In genomic region chr11:60939828-60940227, GRCh38 we compare ENCODE assay signal across 16 cellular contexts. TPM values are rescaled to one million over a fixed set of nuclear protein-coding genes. Genes with fewer than 3 reads are reported as not detected.
DNase-seq lines count a peak whose midpoint lies in the region; ATAC-seq, FAIRE-seq and TF ChIP-seq lines count a peak whose summit lies in the region.
"Had no signal": no experiment of that assay in that cellular context is flagged by ENCODE, and none has a peak within 500 bp of the region (broad histone marks: within the 10 kb centered on the region; RNA-seq: fewer than 3 reads in every experiment).

No MANE protein-coding gene starts in this region.

- in situ Hi-C loops in HepG2 (cut with HindIII; ENCODE audit: extremely low pct_ligation_motif_present, low pct_unique_long_range_greater_than_20kb) (no loop called here), KBM-7 (cut with MboI; ENCODE audit: low pct_unique_long_range_greater_than_20kb, low sequenced_read_pairs) (no loop called here)

- no peak for ATAC-seq in HepG2
- ATAC-seq: natural killer cell treated with Interleukin-12 subunit alpha and Interleukin-12 subunit beta and Interleukin-15 and Interleukin-18, amount 100 ng/mL, for 72 hours had no signal

- WGBS in HepG2 (ENCODE audit: low lambda C conversion rate), result 42% methylated on average over 2 of the region's 2 CpGs

- H3K9ac ChIP-seq in HepG2 (ENCODE audit: insufficient read depth, low read depth, low read length), result no peak overlapping the region

- H3K36me3 ChIP-seq in bronchial epithelial cell (ENCODE audit: control insufficient read depth, insufficient read depth, low read length) (peaks cover 2% of the 10 kb centered on the region), osteoblast (ENCODE audit: insufficient read depth, low read length) (no peaks in the 10 kb centered on the region), HepG2 (replicated peaks in 1 of 2; ENCODE audit: control insufficient read depth in 1 of 2, insufficient read depth in 2 of 2, low read length in 2 of 2) (no peaks in the 10 kb centered on the region)

- CTCF ChIA-PET in HepG2 (lab: Yijun Ruan, JAX; ENCODE audit: low intra/inter-chr PET ratio, low total read pairs), result no interaction called here

- BruUV-seq in HepG2 (replicated peaks; lab: Mats Ljungman, UMichigan), result no TSS peak

- H3K4me3 ChIP-seq in bronchial epithelial cell (ENCODE audit: low read depth, low read length), result no peak overlapping the region
- no peak overlapping the region for H3K4me3 ChIP-seq in osteoblast (ENCODE audit: insufficient read depth, low read length)
- no peak overlapping the region for H3K4me3 ChIP-seq in HepG2 (replicated peaks in 1 of 3; ENCODE audit: insufficient read depth in 1 of 3, low read depth in 2 of 3, low read length in 3 of 3)
- H3K4me3 ChIP-seq: skin epidermis had no signal

- TF ChIP-seq CTCF in bronchial epithelial cell (IDR thresholded peaks at IDR 0.05; ENCODE audit: insufficient read depth, low read length, severe bottlenecking) (no peak), osteoblast (IDR thresholded peaks at IDR 0.05; ENCODE audit: extremely low read depth, low read depth, low read length) (no peak), HepG2 (CRISPR knock-in tag; IDR thresholded peaks at IDR 0.05) (no peak)

- peak; percentile 64 for DNase-seq in OCI-M1 (lab: John Stamatoyannopoulos, UW)
- peak; percentile 22 for DNase-seq in bronchial epithelial cell (ENCODE audit: low read depth)
- peak; percentile 37 for DNase-seq in osteoblast (ENCODE audit: insufficient read length, low spot score, missing footprints)
- no peak for DNase-seq in HepG2 (ENCODE audit: low spot score)
- no peak for DNase-seq in KBM-7
- DNase-seq: activated naive CD4-positive, alpha-beta T cell treated with Interleukin-2 at 50 U/mL for 16 hours; dermis blood vessel endothelial cell; glutamatergic neuron; NCI-H774; stimulated activated CD4-positive, alpha-beta T cell treated with anti-CD3 and anti-CD28 coated beads, Interleukin-4, amount 100 ng/mL, for 4 hours; stimulated activated CD8-positive, alpha-beta memory T cell treated with anti-CD3 and anti-CD28 coated beads, Interleukin-4, amount 100 ng/mL, for 48 hours; T-helper 9 cell had no signal

- H3K9me3 ChIP-seq in osteoblast (ENCODE audit: low read depth, low read length), result no peaks in the 10 kb centered on the region
- H3K9me3 ChIP-seq in HepG2 (ENCODE audit: low read length), result no peaks in the 10 kb centered on the region

- H4K20me1 ChIP-seq in osteoblast (ENCODE audit: insufficient read depth, low read length), result peaks cover 4% of the 10 kb centered on the region
- H4K20me1 ChIP-seq in HepG2 (ENCODE audit: insufficient read depth, low read length), result no peaks in the 10 kb centered on the region

- H3K4me2 ChIP-seq in osteoblast (ENCODE audit: insufficient read depth, low read length), result no peak overlapping the region
- no peak overlapping the region for H3K4me2 ChIP-seq in HepG2 (ENCODE audit: low read depth, low read length)

- TF ChIP-seq RAD21 in HepG2 (CRISPR knock-in tag; IDR thresholded peaks at IDR 0.05), result no peak

- intact Hi-C loops in HepG2 (cut with micrococcal nuclease; ENCODE audit: unreplicated experiment), result no loop called here

- H3K4me1 ChIP-seq in osteoblast (ENCODE audit: insufficient read depth, low read length) (no peaks in the 10 kb centered on the region), HepG2 (ENCODE audit: insufficient read depth, low read length) (no peaks in the 10 kb centered on the region)

- TF ChIP-seq EP300 in HepG2 (IDR thresholded peaks at IDR 0.05; ENCODE audit: low read depth in 2 of 2, low read length in 2 of 2) (no peak), HepG2 (CRISPR knock-in tag; IDR thresholded peaks at IDR 0.05; ENCODE audit: borderline replicate concordance) (no peak)

- no peak for TF ChIP-seq POLR2A in HepG2 (IDR thresholded peaks at IDR 0.05; ENCODE audit: insufficient read depth in 1 of 2, low read depth in 2 of 2, low read length in 2 of 2)

- FAIRE-seq in bronchial epithelial cell (lab: Jason Lieb, UNC) (no peak), HepG2 (lab: Jason Lieb, UNC) (no peak)
- FAIRE-seq: H54 had no signal

- H2AFZ ChIP-seq in osteoblast (ENCODE audit: low read length) (no peak overlapping the region), HepG2 (ENCODE audit: low read length) (no peak overlapping the region)

- H3K27ac ChIP-seq in osteoblast (ENCODE audit: low read depth, low read length) (no peak overlapping the region), HepG2 (ENCODE audit: extremely low read length, insufficient read depth, low read length) (no peak overlapping the region)
- H3K27ac ChIP-seq: skin epidermis had no signal

- H3K79me2 ChIP-seq in osteoblast (ENCODE audit: insufficient read depth, low read length) (no peaks in the 10 kb centered on the region), HepG2 (ENCODE audit: insufficient read depth, low read length) (no peaks in the 10 kb centered on the region)

- POLR2A ChIA-PET in HepG2 (lab: Yijun Ruan, JAX), result interaction anchor here (1.1 kb wide), 1 partner anchor 10 kb away, joined by 3 read pairs; no protein-coding TSS in a partner anchor

- H3K27me3 ChIP-seq in bronchial epithelial cell (ENCODE audit: control insufficient read depth, insufficient read depth, low read length), result no peaks in the 10 kb centered on the region
- H3K27me3 ChIP-seq in osteoblast (ENCODE audit: insufficient read depth, low read length), result no peaks in the 10 kb centered on the region
- peaks cover 0 to 2% of the 10 kb centered on the region in 2 experiments; a peak in 2 of 5 replicates for H3K27me3 ChIP-seq in HepG2 (ENCODE audit: control insufficient read depth in 1 of 2, insufficient read depth in 2 of 2, low read length in 2 of 2)

RNA-seq across cellular contexts. Expression of gene SLC15A3, which starts 12.1 kb away (rescaled TPM):
- 0.38 and 1.3 TPM in 2 replicates for total RNA-seq in bronchial epithelial cell
- 10.9 and 13.0 TPM in 2 replicates for total RNA-seq in osteoblast
- total RNA-seq in HepG2 (2016; rRNA removed; fragmentation: Illumina TruSeq; extraction: Trizol), result 0.58 and 0.77 TPM in 2 replicates
- 0.09 TPM in 1 of 2 replicates, not detected in the other for total RNA-seq in HepG2 (2016; cell fraction: cytosol; rRNA removed; fragmentation: Illumina TruSeq; extraction: Trizol; ENCODE audit: low read depth)
- total RNA-seq in HepG2 (2016; cell fraction: insoluble cytoplasmic fraction; rRNA removed; fragmentation: Illumina TruSeq; extraction: Trizol), result 0.49 and 1.1 TPM in 2 replicates
- 0.49 and 1.1 TPM in 2 replicates for total RNA-seq in HepG2 (2016; cell fraction: membrane; rRNA removed; fragmentation: Illumina TruSeq; extraction: Trizol)
- total RNA-seq in HepG2 (2016; cell fraction: nucleus; rRNA removed; fragmentation: Illumina TruSeq; extraction: Trizol), result 1.8 and 2.8 TPM in 2 replicates
- polyA plus RNA-seq in HepG2 (2011; rRNA removed), result 0.45 and 1.1 TPM in 2 replicates
- 0.23 and 0.60 TPM in 2 replicates for polyA plus RNA-seq in HepG2 (2011; cell fraction: cytosol; rRNA removed)
- 0.97 and 1.0 TPM in 2 replicates for polyA plus RNA-seq in HepG2 (2011; cell fraction: nucleus; rRNA removed)
- 0.27 TPM in 1 of 2 replicates, not detected in the other for polyA plus RNA-seq in HepG2 (2012)
- 0.18 and 0.51 TPM in 2 replicates for polyA plus RNA-seq in HepG2 (2016; cell fraction: cytosol; fragmentation: Illumina TruSeq; extraction: Trizol; ENCODE audit: low read depth)
- polyA plus RNA-seq in HepG2 (2016; cell fraction: insoluble cytoplasmic fraction; fragmentation: Illumina TruSeq; extraction: Trizol; ENCODE audit: low read depth), result 0.53 and 0.84 TPM in 2 replicates
- 0.44 and 0.58 TPM in 2 replicates for polyA plus RNA-seq in HepG2 (2016; cell fraction: membrane; fragmentation: Illumina TruSeq; extraction: Trizol; ENCODE audit: low read depth)
- polyA plus RNA-seq in HepG2 (2016; cell fraction: nucleus; fragmentation: Illumina TruSeq; extraction: Trizol; ENCODE audit: insufficient read depth, low read depth), result 1.3 TPM in 1 of 2 replicates, not detected in the other
- 1.4 and 4.0 TPM in 2 replicates for polyA minus RNA-seq in HepG2 (2011; rRNA and poly(A)+ RNA removed; ENCODE audit: low replicate concordance)
- 0.97 and 1.5 TPM in 2 replicates for polyA minus RNA-seq in HepG2 (2011; cell fraction: cytosol; rRNA and poly(A)+ RNA removed)
- 1.5 and 1.6 TPM in 2 replicates for polyA minus RNA-seq in HepG2 (2011; cell fraction: nucleus; rRNA and poly(A)+ RNA removed)

RNA-seq across cellular contexts. Expression of gene TMEM132A, which starts 15.6 kb away (rescaled TPM):
- total RNA-seq in bronchial epithelial cell (22.6 and 25.2 TPM in 2 replicates), osteoblast (12.1 and 19.5 TPM in 2 replicates), HepG2 (2016; rRNA removed; fragmentation: Illumina TruSeq; extraction: Trizol) (8.4 and 32.9 TPM in 2 replicates)
- total RNA-seq in HepG2 (2016; cell fraction: cytosol; rRNA removed; fragmentation: Illumina TruSeq; extraction: Trizol; ENCODE audit: low read depth), result 5.1 and 6.9 TPM in 2 replicates
- 6.9 and 31.8 TPM in 2 replicates for total RNA-seq in HepG2 (2016; cell fraction: insoluble cytoplasmic fraction; rRNA removed; fragmentation: Illumina TruSeq; extraction: Trizol)
- total RNA-seq in HepG2 (2016; cell fraction: membrane; rRNA removed; fragmentation: Illumina TruSeq; extraction: Trizol), result 11.9 and 13.4 TPM in 2 replicates
- total RNA-seq in HepG2 (2016; cell fraction: nucleus; rRNA removed; fragmentation: Illumina TruSeq; extraction: Trizol), result 34.0 and 34.7 TPM in 2 replicates
- 11.1 and 22.7 TPM in 2 replicates for polyA plus RNA-seq in HepG2 (2011; rRNA removed)
- 16.2 and 18.8 TPM in 2 replicates for polyA plus RNA-seq in HepG2 (2011; cell fraction: cytosol; rRNA removed)
- polyA plus RNA-seq in HepG2 (2011; cell fraction: nucleus; rRNA removed), result 103 and 122 TPM in 2 replicates
- polyA plus RNA-seq in HepG2 (2012), result 19.3 and 25.4 TPM in 2 replicates
- 3.3 and 4.8 TPM in 2 replicates for polyA plus RNA-seq in HepG2 (2016; cell fraction: cytosol; fragmentation: Illumina TruSeq; extraction: Trizol; ENCODE audit: low read depth)
- 7.6 and 10.7 TPM in 2 replicates for polyA plus RNA-seq in HepG2 (2016; cell fraction: insoluble cytoplasmic fraction; fragmentation: Illumina TruSeq; extraction: Trizol; ENCODE audit: low read depth)
- polyA plus RNA-seq in HepG2 (2016; cell fraction: membrane; fragmentation: Illumina TruSeq; extraction: Trizol; ENCODE audit: low read depth), result 8.3 and 10.4 TPM in 2 replicates
- 64.1 and 72.1 TPM in 2 replicates for polyA plus RNA-seq in HepG2 (2016; cell fraction: nucleus; fragmentation: Illumina TruSeq; extraction: Trizol; ENCODE audit: insufficient read depth, low read depth)
- polyA minus RNA-seq in HepG2 (2011; rRNA and poly(A)+ RNA removed; ENCODE audit: low replicate concordance), result 19.8 and 31.0 TPM in 2 replicates
- polyA minus RNA-seq in HepG2 (2011; cell fraction: cytosol; rRNA and poly(A)+ RNA removed), result 15.7 and 16.8 TPM in 2 replicates
- polyA minus RNA-seq in HepG2 (2011; cell fraction: nucleus; rRNA and poly(A)+ RNA removed), result 19.7 and 26.0 TPM in 2 replicates

RNA-seq across cellular contexts. Expression of gene TMEM109, which starts 25.9 kb away (rescaled TPM):
- total RNA-seq in bronchial epithelial cell (7.6 and 7.7 TPM in 2 replicates), osteoblast (36.6 and 38.6 TPM in 2 replicates), HepG2 (2016; rRNA removed; fragmentation: Illumina TruSeq; extraction: Trizol) (10.7 and 18.0 TPM in 2 replicates)
- total RNA-seq in HepG2 (2016; cell fraction: cytosol; rRNA removed; fragmentation: Illumina TruSeq; extraction: Trizol; ENCODE audit: low read depth), result 4.0 TPM in 2 replicates
- total RNA-seq in HepG2 (2016; cell fraction: insoluble cytoplasmic fraction; rRNA removed; fragmentation: Illumina TruSeq; extraction: Trizol), result 10.2 and 18.3 TPM in 2 replicates
- total RNA-seq in HepG2 (2016; cell fraction: membrane; rRNA removed; fragmentation: Illumina TruSeq; extraction: Trizol), result 8.4 and 9.5 TPM in 2 replicates
- 14.1 and 14.6 TPM in 2 replicates for total RNA-seq in HepG2 (2016; cell fraction: nucleus; rRNA removed; fragmentation: Illumina TruSeq; extraction: Trizol)
- polyA plus RNA-seq in HepG2 (2011; rRNA removed), result 7.7 and 12.2 TPM in 2 replicates
- polyA plus RNA-seq in HepG2 (2011; cell fraction: cytosol; rRNA removed), result 9.5 and 10.2 TPM in 2 replicates
- polyA plus RNA-seq in HepG2 (2011; cell fraction: nucleus; rRNA removed), result 5.5 and 8.4 TPM in 2 replicates
- polyA plus RNA-seq in HepG2 (2012), result 12.8 and 19.4 TPM in 2 replicates
- polyA plus RNA-seq in HepG2 (2016; cell fraction: cytosol; fragmentation: Illumina TruSeq; extraction: Trizol; ENCODE audit: low read depth), result 3.7 TPM in 2 replicates
- polyA plus RNA-seq in HepG2 (2016; cell fraction: insoluble cytoplasmic fraction; fragmentation: Illumina TruSeq; extraction: Trizol; ENCODE audit: low read depth), result 12.7 and 13.2 TPM in 2 replicates
- polyA plus RNA-seq in HepG2 (2016; cell fraction: membrane; fragmentation: Illumina TruSeq; extraction: Trizol; ENCODE audit: low read depth), result 8.3 and 10.0 TPM in 2 replicates
- polyA plus RNA-seq in HepG2 (2016; cell fraction: nucleus; fragmentation: Illumina TruSeq; extraction: Trizol; ENCODE audit: insufficient read depth, low read depth), result 29.4 and 33.0 TPM in 2 replicates
- 9.0 and 55.3 TPM in 2 replicates for polyA minus RNA-seq in HepG2 (2011; rRNA and poly(A)+ RNA removed; ENCODE audit: low replicate concordance)
- 5.5 and 9.1 TPM in 2 replicates for polyA minus RNA-seq in HepG2 (2011; cell fraction: cytosol; rRNA and poly(A)+ RNA removed)
- 2.2 and 4.5 TPM in 2 replicates for polyA minus RNA-seq in HepG2 (2011; cell fraction: nucleus; rRNA and poly(A)+ RNA removed)

RNA-seq across cellular contexts. Expression of gene CD6, which starts 31.7 kb away (rescaled TPM):
- total RNA-seq in bronchial epithelial cell (not detected in 2 replicates), osteoblast (not detected in 2 replicates), HepG2 (2016; rRNA removed; fragmentation: Illumina TruSeq; extraction: Trizol) (not detected in 2 replicates)
- total RNA-seq in HepG2 (2016; cell fraction: cytosol; rRNA removed; fragmentation: Illumina TruSeq; extraction: Trizol; ENCODE audit: low read depth), result not detected in 2 replicates
- total RNA-seq in HepG2 (2016; cell fraction: insoluble cytoplasmic fraction; rRNA removed; fragmentation: Illumina TruSeq; extraction: Trizol), result not detected in 2 replicates
- not detected in 2 replicates for total RNA-seq in HepG2 (2016; cell fraction: membrane; rRNA removed; fragmentation: Illumina TruSeq; extraction: Trizol)
- not detected in 2 replicates for total RNA-seq in HepG2 (2016; cell fraction: nucleus; rRNA removed; fragmentation: Illumina TruSeq; extraction: Trizol)
- not detected in 2 replicates for polyA plus RNA-seq in HepG2 (2011; rRNA removed)
- polyA plus RNA-seq in HepG2 (2011; cell fraction: cytosol; rRNA removed), result not detected in 2 replicates
- not detected in 2 replicates for polyA plus RNA-seq in HepG2 (2011; cell fraction: nucleus; rRNA removed)
- not detected in 2 replicates for polyA plus RNA-seq in HepG2 (2012)
- polyA plus RNA-seq in HepG2 (2016; cell fraction: cytosol; fragmentation: Illumina TruSeq; extraction: Trizol; ENCODE audit: low read depth), result not detected in 2 replicates
- not detected in 2 replicates for polyA plus RNA-seq in HepG2 (2016; cell fraction: insoluble cytoplasmic fraction; fragmentation: Illumina TruSeq; extraction: Trizol; ENCODE audit: low read depth)
- polyA plus RNA-seq in HepG2 (2016; cell fraction: membrane; fragmentation: Illumina TruSeq; extraction: Trizol; ENCODE audit: low read depth), result not detected in 2 replicates
- polyA plus RNA-seq in HepG2 (2016; cell fraction: nucleus; fragmentation: Illumina TruSeq; extraction: Trizol; ENCODE audit: insufficient read depth, low read depth), result not detected in 2 replicates
- polyA minus RNA-seq in HepG2 (2011; rRNA and poly(A)+ RNA removed; ENCODE audit: low replicate concordance), result not detected in 2 replicates
- not detected in 2 replicates for polyA minus RNA-seq in HepG2 (2011; cell fraction: cytosol; rRNA and poly(A)+ RNA removed)
- not detected in 2 replicates for polyA minus RNA-seq in HepG2 (2011; cell fraction: nucleus; rRNA and poly(A)+ RNA removed)
- total RNA-seq: dermis blood vessel endothelial cell, LHCN-M2 had no signal

RNA-seq across cellular contexts. Expression of gene PRPF19, which starts 33.4 kb away (rescaled TPM):
- total RNA-seq in bronchial epithelial cell, result 30.2 and 36.1 TPM in 2 replicates
- total RNA-seq in osteoblast, result 39.8 and 46.0 TPM in 2 replicates
- 91.1 and 115 TPM in 2 replicates for total RNA-seq in HepG2 (2016; rRNA removed; fragmentation: Illumina TruSeq; extraction: Trizol)
- 16.1 and 16.4 TPM in 2 replicates for total RNA-seq in HepG2 (2016; cell fraction: cytosol; rRNA removed; fragmentation: Illumina TruSeq; extraction: Trizol; ENCODE audit: low read depth)
- total RNA-seq in HepG2 (2016; cell fraction: insoluble cytoplasmic fraction; rRNA removed; fragmentation: Illumina TruSeq; extraction: Trizol), result 93.5 and 104 TPM in 2 replicates
- total RNA-seq in HepG2 (2016; cell fraction: membrane; rRNA removed; fragmentation: Illumina TruSeq; extraction: Trizol), result 37.9 and 40.5 TPM in 2 replicates
- total RNA-seq in HepG2 (2016; cell fraction: nucleus; rRNA removed; fragmentation: Illumina TruSeq; extraction: Trizol), result 52.4 and 56.0 TPM in 2 replicates
- polyA plus RNA-seq in HepG2 (2011; rRNA removed), result 25.0 and 27.4 TPM in 2 replicates
- polyA plus RNA-seq in HepG2 (2011; cell fraction: cytosol; rRNA removed), result 19.8 and 29.8 TPM in 2 replicates
- 32.6 and 32.8 TPM in 2 replicates for polyA plus RNA-seq in HepG2 (2011; cell fraction: nucleus; rRNA removed)
- 56.0 and 62.2 TPM in 2 replicates for polyA plus RNA-seq in HepG2 (2012)
- 14.7 and 16.9 TPM in 2 replicates for polyA plus RNA-seq in HepG2 (2016; cell fraction: cytosol; fragmentation: Illumina TruSeq; extraction: Trizol; ENCODE audit: low read depth)
- polyA plus RNA-seq in HepG2 (2016; cell fraction: insoluble cytoplasmic fraction; fragmentation: Illumina TruSeq; extraction: Trizol; ENCODE audit: low read depth), result 125 and 138 TPM in 2 replicates
- polyA plus RNA-seq in HepG2 (2016; cell fraction: membrane; fragmentation: Illumina TruSeq; extraction: Trizol; ENCODE audit: low read depth), result 33.6 and 36.5 TPM in 2 replicates
- 76.8 and 76.9 TPM in 2 replicates for polyA plus RNA-seq in HepG2 (2016; cell fraction: nucleus; fragmentation: Illumina TruSeq; extraction: Trizol; ENCODE audit: insufficient read depth, low read depth)
- 52.3 and 71.1 TPM in 2 replicates for polyA minus RNA-seq in HepG2 (2011; rRNA and poly(A)+ RNA removed; ENCODE audit: low replicate concordance)
- 22.3 and 28.6 TPM in 2 replicates for polyA minus RNA-seq in HepG2 (2011; cell fraction: cytosol; rRNA and poly(A)+ RNA removed)
- polyA minus RNA-seq in HepG2 (2011; cell fraction: nucleus; rRNA and poly(A)+ RNA removed), result 33.5 and 39.2 TPM in 2 replicates

Comparison
In these comparisons a context has a peak if more than half of its experiments do, and no peak if none do; other contexts are left out.
1. DNase-seq: peak in OCI-M1 (single experiment), bronchial epithelial cell (single experiment) and osteoblast (single experiment); none in HepG2 (single experiment) and KBM-7 (single experiment).